ENCODE assay signal across 33 cellular contexts in genomic region chr14:92088494-92088893, GRCh38.
"Had no signal": no experiment of that assay in that cellular context is flagged by ENCODE, and none has a peak within 500 bp of the region (broad histone marks: within the 10 kb centered on the region; RNA-seq: fewer than 3 reads in every experiment).

No MANE protein-coding gene starts in this region.

- H3K27ac ChIP-seq: body of pancreas, brain microvascular endothelial cell, breast epithelium, WERI-Rb-1 had no signal

- H3K9me3 Mint-ChIP-seq: activated CD4-positive, alpha-beta memory T cell treated with anti-CD3 and anti-CD28 coated beads, Interleukin-2, amount 10 ng/mL, durations not matched to agents 7 days and 5 days; activated CD4-positive, alpha-beta T cell treated with anti-CD3 and anti-CD28 coated beads, Interleukin-2, amount 10 ng/mL, durations not matched to agents 7 days and 5 days; activated naive CD4-positive, alpha-beta T cell treated with anti-CD3 and anti-CD28 coated beads, Interleukin-2, amount 10 ng/mL, durations not matched to agents 7 days and 5 days; activated naive CD4-positive, alpha-beta T cell treated with anti-CD3 and anti-CD28 coated beads, Interleukin-2, amount 50 U/mL, for 24 hours; activated T-cell treated with anti-CD3 and anti-CD28 coated beads, Interleukin-2, amount 50 U/mL, for 24 hours; activated T-helper 2 cell treated with anti-CD3 and anti-CD28 coated beads, Interferon-gamma antibody, Interleukin-2, Interleukin-4, amounts not matched to agents 10 μg/mL and 5 μg/mL and 100 μg/mL, durations not matched to agents 14 hours and 24 hours and 36 hours; T-cell; T-helper 2 cell treated with Interferon-gamma antibody and Interleukin-4, amounts not matched to agents 5 μg/mL and 100 μg/mL, for 36 hours had no signal

- DNase-seq: activated CD4-positive, alpha-beta memory T cell treated with anti-CD3 and anti-CD28 coated beads, Interleukin-2, amount 10 ng/mL, durations not matched to agents 7 days and 5 days; activated CD4-positive, alpha-beta T cell treated with anti-CD3 and anti-CD28 coated beads for 1 hour; activated CD4-positive, alpha-beta T cell treated with anti-CD3 and anti-CD28 coated beads for 36 hours; activated CD4-positive, alpha-beta T cell treated with anti-CD3 and anti-CD28 coated beads for 48 hours; activated CD4-positive, alpha-beta T cell treated with anti-CD3 and anti-CD28 coated beads, Interleukin-2, amount 10 ng/mL, durations not matched to agents 7 days and 5 days; activated CD4-positive, alpha-beta T cell treated with anti-CD3 and anti-CD28 coated beads, Interleukin-2, amount 50 U/mL, for 48 hours; activated CD4-positive, CD25-positive, alpha-beta regulatory T cell; activated CD8-positive, alpha-beta memory T cell treated with anti-CD3 and anti-CD28 coated beads for 24 hours; activated CD8-positive, alpha-beta memory T cell treated with anti-CD3 and anti-CD28 coated beads, Interleukin-2, amount 10 ng/mL, durations not matched to agents 7 days and 5 days; activated CD8-positive, alpha-beta memory T cell treated with anti-CD3 and anti-CD28 coated beads, Interleukin-2, amount 50 U/mL, for 48 hours; activated CD8-positive, alpha-beta T cell treated with anti-CD3 and anti-CD28 coated beads, Interleukin-2, amount 10 ng/mL, durations not matched to agents 7 days and 5 days; activated effector memory CD4-positive, alpha-beta T cell treated with Interleukin-2 at 50 U/mL for 16 hours; activated gamma-delta T cell; activated naive CD4-positive, alpha-beta T cell treated with anti-CD3 and anti-CD28 coated beads, Interleukin-2, amount 10 ng/mL, durations not matched to agents 7 days and 5 days; activated naive CD4-positive, alpha-beta T cell treated with Interleukin-2 at 50 U/mL for 16 hours; activated T-cell treated with anti-CD3 and anti-CD28 coated beads, Interleukin-2, amount 50 U/mL, for 24 hours; activated T-cell treated with anti-CD3 and anti-CD28 coated beads, Interleukin-2, amount 50 U/mL, for 48 hours; amniotic stem cell; aorta; body of pancreas; brain microvascular endothelial cell; central memory CD4-positive, alpha-beta T cell; T-cell; T-helper 2 cell; T-helper 9 cell; WERI-Rb-1 had no signal

- H3K4me1 Mint-ChIP-seq: activated CD4-positive, alpha-beta memory T cell treated with anti-CD3 and anti-CD28 coated beads, Interleukin-2, amount 10 ng/mL, durations not matched to agents 7 days and 5 days; activated CD4-positive, alpha-beta T cell treated with anti-CD3 and anti-CD28 coated beads for 36 hours; activated CD4-positive, alpha-beta T cell treated with anti-CD3 and anti-CD28 coated beads, Interleukin-2, amount 10 ng/mL, durations not matched to agents 7 days and 5 days; activated CD8-positive, alpha-beta memory T cell treated with anti-CD3 and anti-CD28 coated beads, Interleukin-2, amount 10 ng/mL, durations not matched to agents 7 days and 5 days; activated naive CD4-positive, alpha-beta T cell treated with anti-CD3 and anti-CD28 coated beads, Interleukin-2, amount 10 ng/mL, durations not matched to agents 7 days and 5 days; activated naive CD4-positive, alpha-beta T cell treated with anti-CD3 and anti-CD28 coated beads, Interleukin-2, amount 50 U/mL, for 24 hours; T-cell; WTC11 had no signal

- H3K4me3 Mint-ChIP-seq: activated CD4-positive, alpha-beta memory T cell treated with anti-CD3 and anti-CD28 coated beads, Interleukin-2, amount 10 ng/mL, durations not matched to agents 7 days and 5 days; activated CD4-positive, alpha-beta T cell treated with anti-CD3 and anti-CD28 coated beads for 36 hours; activated CD4-positive, alpha-beta T cell treated with anti-CD3 and anti-CD28 coated beads, Interleukin-2, amount 10 ng/mL, durations not matched to agents 7 days and 5 days; activated CD8-positive, alpha-beta memory T cell treated with anti-CD3 and anti-CD28 coated beads, Interleukin-2, amount 10 ng/mL, durations not matched to agents 7 days and 5 days; activated CD8-positive, alpha-beta T cell treated with anti-CD3 and anti-CD28 coated beads, Interleukin-2, amount 10 ng/mL, durations not matched to agents 7 days and 5 days; activated naive CD4-positive, alpha-beta T cell treated with anti-CD3 and anti-CD28 coated beads, Interleukin-2, amount 10 ng/mL, durations not matched to agents 7 days and 5 days; activated naive CD4-positive, alpha-beta T cell treated with anti-CD3 and anti-CD28 coated beads, Interleukin-2, amount 50 U/mL, for 24 hours; activated naive CD8-positive, alpha-beta T cell; activated T-cell treated with anti-CD3 and anti-CD28 coated beads, Interleukin-2, amount 50 U/mL, for 24 hours; T-cell; T-helper 2 cell treated with Interferon-gamma antibody and Interleukin-4, amounts not matched to agents 5 μg/mL and 100 μg/mL, for 36 hours; WTC11 had no signal

- H3K27ac Mint-ChIP-seq: activated CD4-positive, alpha-beta memory T cell treated with anti-CD3 and anti-CD28 coated beads, Interleukin-2, amount 10 ng/mL, durations not matched to agents 7 days and 5 days; activated CD4-positive, alpha-beta T cell treated with anti-CD3 and anti-CD28 coated beads for 36 hours; activated CD4-positive, alpha-beta T cell treated with anti-CD3 and anti-CD28 coated beads, Interleukin-2, amount 10 ng/mL, durations not matched to agents 7 days and 5 days; activated CD8-positive, alpha-beta memory T cell treated with anti-CD3 and anti-CD28 coated beads, Interleukin-2, amount 10 ng/mL, durations not matched to agents 7 days and 5 days; activated CD8-positive, alpha-beta T cell treated with anti-CD3 and anti-CD28 coated beads, Interleukin-2, amount 10 ng/mL, durations not matched to agents 7 days and 5 days; activated naive CD4-positive, alpha-beta T cell treated with anti-CD3 and anti-CD28 coated beads, Interleukin-2, amount 10 ng/mL, durations not matched to agents 7 days and 5 days; activated naive CD4-positive, alpha-beta T cell treated with anti-CD3 and anti-CD28 coated beads, Interleukin-2, amount 50 U/mL, for 24 hours; activated naive CD8-positive, alpha-beta T cell; activated T-cell treated with anti-CD3 and anti-CD28 coated beads, Interleukin-2, amount 50 U/mL, for 24 hours; activated T-helper 2 cell treated with anti-CD3 and anti-CD28 coated beads, Interferon-gamma antibody, Interleukin-2, Interleukin-4, amounts not matched to agents 10 μg/mL and 5 μg/mL and 100 μg/mL, durations not matched to agents 14 hours and 24 hours and 36 hours; T-cell; T-helper 2 cell treated with Interferon-gamma antibody and Interleukin-4, amounts not matched to agents 5 μg/mL and 100 μg/mL, for 36 hours; WTC11 had no signal

- H3K9me3 ChIP-seq: body of pancreas, breast epithelium had no signal

- H3K27me3 Mint-ChIP-seq: activated CD4-positive, alpha-beta memory T cell treated with anti-CD3 and anti-CD28 coated beads, Interleukin-2, amount 10 ng/mL, durations not matched to agents 7 days and 5 days; activated CD4-positive, alpha-beta T cell treated with anti-CD3 and anti-CD28 coated beads for 36 hours; activated CD4-positive, alpha-beta T cell treated with anti-CD3 and anti-CD28 coated beads, Interleukin-2, amount 10 ng/mL, durations not matched to agents 7 days and 5 days; activated CD8-positive, alpha-beta memory T cell treated with anti-CD3 and anti-CD28 coated beads, Interleukin-2, amount 10 ng/mL, durations not matched to agents 7 days and 5 days; activated naive CD4-positive, alpha-beta T cell treated with anti-CD3 and anti-CD28 coated beads, Interleukin-2, amount 10 ng/mL, durations not matched to agents 7 days and 5 days; activated naive CD4-positive, alpha-beta T cell treated with anti-CD3 and anti-CD28 coated beads, Interleukin-2, amount 50 U/mL, for 24 hours; activated naive CD8-positive, alpha-beta T cell; activated T-cell treated with anti-CD3 and anti-CD28 coated beads, Interleukin-2, amount 50 U/mL, for 24 hours; T-cell had no signal

- ATAC-seq: activated CD4-positive, alpha-beta T cell treated with anti-CD3 and anti-CD28 coated beads for 36 hours; activated CD4-positive, CD25-positive, alpha-beta regulatory T cell treated with anti-CD3 and anti-CD28 coated beads, Interleukin-2, amount 50 U/mL, for 24 hours; activated CD8-positive, alpha-beta memory T cell treated with anti-CD3 and anti-CD28 coated beads, Interleukin-2, amount 10 ng/mL, durations not matched to agents 7 days and 5 days; activated CD8-positive, alpha-beta T cell treated with anti-CD3 and anti-CD28 coated beads, Interleukin-2, amount 10 ng/mL, durations not matched to agents 7 days and 5 days; body of pancreas; T-cell; WTC11 had no signal
